In the genomic region with DNA sequence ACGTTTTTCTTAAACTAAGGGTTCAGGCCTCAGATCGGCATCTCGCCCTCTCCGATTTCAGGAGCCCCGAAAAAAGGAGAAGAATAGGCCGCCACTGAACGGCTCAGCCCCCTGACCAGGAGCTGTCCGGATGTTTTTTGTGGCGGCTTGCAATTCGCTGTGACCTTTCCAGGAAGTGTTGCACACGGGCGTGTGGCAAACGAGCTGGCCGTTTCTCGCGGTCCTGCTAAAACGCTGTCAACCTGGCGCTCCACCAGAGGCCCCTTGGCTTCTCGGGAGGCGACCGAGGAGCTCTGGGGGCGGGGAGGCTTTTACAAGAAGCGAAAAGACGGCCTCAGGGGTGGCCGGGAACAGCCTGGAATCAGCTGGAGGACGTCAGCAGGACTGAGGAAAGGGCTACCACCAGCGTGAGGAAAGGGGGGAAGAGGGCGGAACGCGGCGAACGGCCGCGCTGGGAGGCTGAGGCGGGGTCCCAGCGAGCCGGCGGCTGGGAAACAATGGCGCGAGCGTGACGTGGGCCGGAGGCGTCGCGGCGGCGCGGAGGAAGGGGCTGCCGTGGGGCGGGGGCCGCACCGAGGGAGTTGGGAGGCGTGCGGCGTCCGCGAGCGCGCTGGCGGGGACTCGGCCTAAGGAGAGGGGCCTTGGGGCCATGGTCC, we compare ENCODE assay signal across 8 cellular contexts. TPM values are rescaled to one million over a fixed set of nuclear protein-coding genes. Genes with fewer than 3 reads are reported as not detected.
DNase-seq lines count a peak whose midpoint lies in the region; ATAC-seq and TF ChIP-seq lines count a peak whose summit lies in the region.

No MANE protein-coding gene starts in this region.

- DNase-seq in GM19238 (ENCODE audit: insufficient read length, low spot score) (peak; percentile 54), activated T-cell treated with anti-CD3 and anti-CD28 coated beads for 4 hours (peak; percentile 26), epithelial cell of proximal tubule (ENCODE audit: low read depth) (no peak), mucosa of gallbladder (ENCODE audit: low spot score) (peak; percentile 78)
- DNase-seq in stimulated activated CD8-positive, alpha-beta memory T cell treated with anti-CD3 and anti-CD28 coated beads, Interleukin-4, amount 100 ng/mL, for 4 hours (ENCODE audit: low read depth in 2 of 2, low spot score in 1 of 2): peak; percentile 19 to 29

- peaks cover 43 to 77% (median 53%) of the 10 kb centered on the region in 10 experiments for H3K4me1 ChIP-seq in BLaER1 treated with 17β-estradiol and CSF1 and Interleukin-3, amounts not matched to agents 10 nM and 100 nM
- peaks cover 41% of the 10 kb centered on the region for H3K4me1 ChIP-seq in OCI-LY1 (ENCODE audit: insufficient read depth, low read length, severe bottlenecking)

- H3K27ac ChIP-seq in BLaER1 treated with 17β-estradiol and CSF1 and Interleukin-3, amounts not matched to agents 10 nM and 100 nM: peak overlapping the region; percentile 95 to 99 (median 96)
- peak overlapping the region; percentile 69 for H3K27ac ChIP-seq in OCI-LY1 (ENCODE audit: low read depth, low read length, poor library complexity, severe bottlenecking)

- no peaks in the 10 kb centered on the region for H3K27me3 ChIP-seq in BLaER1 treated with 17β-estradiol and CSF1 and Interleukin-3, amounts not matched to agents 10 nM and 100 nM
- H3K27me3 ChIP-seq in OCI-LY1 (ENCODE audit: insufficient read depth, low read length): no peaks in the 10 kb centered on the region

- no peaks in the 10 kb centered on the region for H3K9me2 ChIP-seq in OCI-LY1 (ENCODE audit: low read depth, low read length)

- no peak overlapping the region for H2AFZ ChIP-seq in OCI-LY1 (ENCODE audit: low read length)

- H3K36me3 ChIP-seq in BLaER1 treated with 17β-estradiol and CSF1 and Interleukin-3, amounts not matched to agents 10 nM and 100 nM: peaks cover 9 to 27% (median 13%) of the 10 kb centered on the region in 11 experiments; a peak in 19 of 22 replicates
- peaks cover 14% of the 10 kb centered on the region; the same call in 1 of the 2 replicates for H3K36me3 ChIP-seq in OCI-LY1 (ENCODE audit: insufficient read depth, low read length)

- TF ChIP-seq CTCF in OCI-LY1 (IDR thresholded peaks at IDR 0.05; ENCODE audit: low read length) (no peak), epithelial cell of proximal tubule (conservative IDR thresholded peaks at IDR 0.05; ENCODE audit: low read depth, low read length) (no peak)

- ATAC-seq in HG03432 (IDR thresholded peaks at IDR 0.05; ENCODE audit: unreplicated experiment): peak; percentile 63

- peak overlapping the region; percentile 95 to 99 (median 97) for H3K9ac ChIP-seq in BLaER1 treated with 17β-estradiol and CSF1 and Interleukin-3, amounts not matched to agents 10 nM and 100 nM
- peak overlapping the region; percentile 97 for H3K9ac ChIP-seq in OCI-LY1 (ENCODE audit: low read length)

- peak overlapping the region; percentile 77 to 98 (median 85) for H3K4me3 ChIP-seq in BLaER1 treated with 17β-estradiol and CSF1 and Interleukin-3, amounts not matched to agents 10 nM and 100 nM
- H3K4me3 ChIP-seq in OCI-LY1 (ENCODE audit: low read depth, low read length, poor library complexity, severe bottlenecking): peak overlapping the region; percentile 98
- H3K4me3 ChIP-seq in epithelial cell of proximal tubule (ENCODE audit: low read depth, low read length): peak overlapping the region; percentile 70

- H3K4me2 ChIP-seq in BLaER1 treated with 17β-estradiol and CSF1 and Interleukin-3, amounts not matched to agents 10 nM and 100 nM: peak overlapping the region; percentile 76 to 94 (median 88)
- H3K4me2 ChIP-seq in OCI-LY1 (ENCODE audit: low read length): peak overlapping the region; percentile 79

- H3K9me3 ChIP-seq in BLaER1 treated with 17β-estradiol and CSF1 and Interleukin-3, amounts not matched to agents 10 nM and 100 nM (replicated peaks in 1 of 11): no peaks in the 10 kb centered on the region
- no peaks in the 10 kb centered on the region for H3K9me3 ChIP-seq in OCI-LY1 (ENCODE audit: low read length)

- H3K79me2 ChIP-seq in OCI-LY1 (ENCODE audit: insufficient read depth, low read length): peaks cover 50% of the 10 kb centered on the region

- no peaks in the 10 kb centered on the region for H3F3A ChIP-seq in OCI-LY1 (ENCODE audit: insufficient read depth, low read length)

- peaks cover 14 to 49% (median 43%) of the 10 kb centered on the region in 11 experiments; a peak in 19 of 22 replicates for H4K20me1 ChIP-seq in BLaER1 treated with 17β-estradiol and CSF1 and Interleukin-3, amounts not matched to agents 10 nM and 100 nM
- H4K20me1 ChIP-seq in OCI-LY1 (ENCODE audit: insufficient read depth, low read length): no peaks in the 10 kb centered on the region

RNA-seq across cellular contexts. Expression of a gene that starts 0.5 kb away (rescaled TPM):
- total RNA-seq in epithelial cell of proximal tubule: 37.0 and 41.0 TPM in 2 replicates
- 95.2 TPM for total RNA-seq in mucosa of gallbladder

RNA-seq across cellular contexts. Expression of a gene that starts 53.1 kb away (rescaled TPM):
- total RNA-seq in epithelial cell of proximal tubule: 0.06 and 0.07 TPM in 2 replicates
- total RNA-seq in mucosa of gallbladder: 0.09 TPM
